1 cellular context compared by ENCODE assay signal in genomic region chr1:8352886-8353285, GRCh38.
TF ChIP-seq lines count a peak whose summit lies in the region.

No MANE protein-coding gene starts in this region.

TF ChIP-seq in GM23338, 12 proteins besides CTCF, POLR2A, EP300 and RAD21 (continued from another document):
- TF ChIP-seq REST (IDR thresholded peaks at IDR 0.05; ENCODE audit: unreplicated experiment), result no peak
- no peak for TF ChIP-seq EZH2phosphoT487 (IDR thresholded peaks at IDR 0.05; ENCODE audit: unreplicated experiment)
- no peak for TF ChIP-seq CREB1 (CRISPR knock-in tag; IDR thresholded peaks at IDR 0.05; ENCODE audit: low read depth)
